Comparison of ENCODE assay signal across 2 cellular contexts in genomic region chr20:17735206-17735804, GRCh38.
TF ChIP-seq lines count a peak whose summit lies in the region.

No MANE protein-coding gene starts in this region.

TF ChIP-seq in IMR-90, 13 proteins besides CTCF, POLR2A, EP300 and RAD21:
- TF ChIP-seq SMC3 (IDR thresholded peaks at IDR 0.05; ENCODE audit: low read depth, low read length) (no peak), MXI1 (IDR thresholded peaks at IDR 0.05; ENCODE audit: borderline replicate concordance, low read depth, low read length) (0 out of 2 replicates have a peak, but pooled peaks have one; percentile 33), CEBPB (IDR thresholded peaks at IDR 0.05; ENCODE audit: low read depth, low read length) (no peak), FOS (IDR thresholded peaks at IDR 0.05; ENCODE audit: low read depth, low read length) (peak; percentile 34; the same call in 1 of the 2 replicates), ELK1 (IDR thresholded peaks at IDR 0.05; ENCODE audit: borderline replicate concordance, low read depth, low read length) (no peak), NFE2L2 (IDR thresholded peaks at IDR 0.05; ENCODE audit: low read depth, low read length) (no peak), USF2 (IDR thresholded peaks at IDR 0.05; ENCODE audit: low read depth, low read length) (peak; percentile 11; the same call in 1 of the 2 replicates)
TF ChIP-seq in IMR-90: peak in this region for 3.

TF ChIP-seq in liver, 16 proteins besides CTCF, POLR2A, EP300 and RAD21:
- TF ChIP-seq REST (IDR thresholded peaks at IDR 0.05): no peak
- TF ChIP-seq HNF4A (conservative IDR thresholded peaks at IDR 0.05): no peak
- TF ChIP-seq TAF1 (conservative IDR thresholded peaks at IDR 0.05): no peak
- TF ChIP-seq FOXA2 (IDR thresholded peaks at IDR 0.05): no peak
- peak; percentile 66 for TF ChIP-seq NR2F2 (IDR thresholded peaks at IDR 0.05)
- TF ChIP-seq YY1 (IDR thresholded peaks at IDR 0.05): no peak
- TF ChIP-seq ATF3 (IDR thresholded peaks at IDR 0.05): no peak
- no peak for TF ChIP-seq SP1 (IDR thresholded peaks at IDR 0.05)
- no peak for TF ChIP-seq ZBTB33 (IDR thresholded peaks at IDR 0.05)
TF ChIP-seq in liver: peak in this region for 1.
